ENCODE assay signal across 25 cellular contexts in genomic region chr11:8257003-8257664, GRCh38. TPM values are rescaled to one million over a fixed set of nuclear protein-coding genes. Genes with fewer than 3 reads are reported as not detected.
DNase-seq lines count a peak whose midpoint lies in the region; ATAC-seq and TF ChIP-seq lines count a peak whose summit lies in the region.
"Had no signal": no experiment of that assay in that cellular context is flagged by ENCODE, and none has a peak within 500 bp of the region (broad histone marks: within the 10 kb centered on the region; RNA-seq: fewer than 3 reads in every experiment).

No MANE protein-coding gene starts in this region.

- peaks cover 40 to 43% (median 40%) of the 10 kb centered on the region in 3 donors for H3K27me3 Mint-ChIP-seq in CD14-positive monocyte (ENCODE audit: low read depth in 3 of 3)
- H3K27me3 Mint-ChIP-seq in activated CD4-positive, alpha-beta T cell treated with anti-CD3 and anti-CD28 coated beads, Interleukin-2, amount 10 ng/mL, durations not matched to agents 24 days and 14 days, result peaks cover 22% of the 10 kb centered on the region

- no peaks in the 10 kb centered on the region for H3K36me3 Mint-ChIP-seq in CD14-positive monocyte
- H3K36me3 Mint-ChIP-seq in activated CD4-positive, alpha-beta T cell treated with anti-CD3 and anti-CD28 coated beads, Interleukin-2, amount 10 ng/mL, durations not matched to agents 24 days and 14 days (ENCODE audit: low read depth), result no peaks in the 10 kb centered on the region
- H3K36me3 Mint-ChIP-seq: activated naive CD4-positive, alpha-beta T cell treated with anti-CD3 and anti-CD28 coated beads, Interleukin-2, amount 10 ng/mL, durations not matched to agents 7 days and 5 days; naive thymus-derived CD4-positive, alpha-beta T cell; stimulated activated effector memory CD8-positive, alpha-beta T cell treated with anti-CD3 and anti-CD28 coated beads, Interleukin-12 subunit alpha, Interleukin-12 subunit beta, amount 100 ng/mL, for 72 hours had no signal

- no peak for ATAC-seq in HG02885 (IDR thresholded peaks at IDR 0.05; ENCODE audit: poor library complexity, unreplicated experiment)
- ATAC-seq: activated CD4-positive, CD25-positive, alpha-beta regulatory T cell treated with anti-CD3 and anti-CD28 coated beads, Interleukin-2, amount 50 U/mL, for 24 hours; activated CD8-positive, alpha-beta T cell treated with anti-CD3 and anti-CD28 coated beads for 36 hours; HCT116; left colon; naive thymus-derived CD4-positive, alpha-beta T cell; Panc1; stimulated activated effector memory CD8-positive, alpha-beta T cell treated with anti-CD3 and anti-CD28 coated beads, Interleukin-12 subunit alpha, Interleukin-12 subunit beta, amount 100 ng/mL, for 72 hours had no signal

- peak; percentile 19 for DNase-seq in CD14-positive monocyte (ENCODE audit: low spot score)
- peak; percentile 83 for DNase-seq in NCI-H446 treated with DMSO at 0.1 percent for 48 hours (lab: John Stamatoyannopoulos, UW)
- peak; percentile 28 to 60 for DNase-seq in hippocampal formation (lab: John Stamatoyannopoulos, UW)
- DNase-seq in putamen (ENCODE audit: low spot score), result peak; percentile 62
- DNase-seq in DMS153 (lab: John Stamatoyannopoulos, UW), result no peak
- DNase-seq in activated CD4-positive, alpha-beta T cell treated with anti-CD3 and anti-CD28 coated beads, Interleukin-2, amount 10 ng/mL, durations not matched to agents 24 days and 14 days, result no peak
- no peak for DNase-seq in AML-193 (lab: John Stamatoyannopoulos, UW)
- DNase-seq: activated CD8-positive, alpha-beta T cell treated with anti-CD3 and anti-CD28 coated beads for 36 hours; activated naive CD4-positive, alpha-beta T cell treated with anti-CD3 and anti-CD28 coated beads, Interleukin-2, amount 10 ng/mL, durations not matched to agents 7 days and 5 days; activated T-cell treated with anti-CD3 and anti-CD28 coated beads, Interleukin-2, amount 50 U/mL, for 48 hours; amniotic stem cell; cortex of kidney; endodermal cell; NCI-H2081 treated with DMSO at 0.1 percent for 48 hours; stimulated activated CD4-positive, alpha-beta T cell treated with anti-CD3 and anti-CD28 coated beads, Interleukin-2, amount 100 ng/mL, for 48 hours had no signal

- peaks cover 12% of the 10 kb centered on the region for H3K4me1 Mint-ChIP-seq in CD14-positive monocyte
- no peaks in the 10 kb centered on the region for H3K4me1 Mint-ChIP-seq in activated CD4-positive, alpha-beta T cell treated with anti-CD3 and anti-CD28 coated beads, Interleukin-2, amount 10 ng/mL, durations not matched to agents 24 days and 14 days
- H3K4me1 Mint-ChIP-seq: activated naive CD4-positive, alpha-beta T cell treated with anti-CD3 and anti-CD28 coated beads, Interleukin-2, amount 10 ng/mL, durations not matched to agents 7 days and 5 days; endodermal cell; naive thymus-derived CD4-positive, alpha-beta T cell; stimulated activated effector memory CD8-positive, alpha-beta T cell treated with anti-CD3 and anti-CD28 coated beads, Interleukin-12 subunit alpha, Interleukin-12 subunit beta, amount 100 ng/mL, for 72 hours had no signal

- TF ChIP-seq CTCF in CD14-positive monocyte (IDR thresholded peaks at IDR 0.05), result no peak

- intact Hi-C loops in CD14-positive monocyte (cut with micrococcal nuclease), result no loop called here
- intact Hi-C loops in activated CD4-positive, alpha-beta T cell treated with anti-CD3 and anti-CD28 coated beads, Interleukin-2, amount 10 ng/mL, durations not matched to agents 24 days and 14 days (cut with micrococcal nuclease), result no loop called here

- H3K27ac Mint-ChIP-seq in CD14-positive monocyte, result no peak overlapping the region
- no peak overlapping the region for H3K27ac Mint-ChIP-seq in activated CD4-positive, alpha-beta T cell treated with anti-CD3 and anti-CD28 coated beads, Interleukin-2, amount 10 ng/mL, durations not matched to agents 24 days and 14 days
- H3K27ac Mint-ChIP-seq: activated CD8-positive, alpha-beta T cell treated with anti-CD3 and anti-CD28 coated beads for 36 hours; activated naive CD4-positive, alpha-beta T cell treated with anti-CD3 and anti-CD28 coated beads, Interleukin-2, amount 10 ng/mL, durations not matched to agents 7 days and 5 days; endodermal cell; naive thymus-derived CD4-positive, alpha-beta T cell; stimulated activated effector memory CD8-positive, alpha-beta T cell treated with anti-CD3 and anti-CD28 coated beads, Interleukin-12 subunit alpha, Interleukin-12 subunit beta, amount 100 ng/mL, for 72 hours had no signal

- peaks cover 0 to 5% (median 0%) of the 10 kb centered on the region in 7 donors for H3K9me3 Mint-ChIP-seq in CD14-positive monocyte
- no peaks in the 10 kb centered on the region for H3K9me3 Mint-ChIP-seq in activated CD4-positive, alpha-beta T cell treated with anti-CD3 and anti-CD28 coated beads, Interleukin-2, amount 10 ng/mL, durations not matched to agents 24 days and 14 days
- H3K9me3 Mint-ChIP-seq: activated CD8-positive, alpha-beta T cell treated with anti-CD3 and anti-CD28 coated beads for 36 hours; activated naive CD4-positive, alpha-beta T cell treated with anti-CD3 and anti-CD28 coated beads, Interleukin-2, amount 10 ng/mL, durations not matched to agents 7 days and 5 days; endodermal cell; naive thymus-derived CD4-positive, alpha-beta T cell; stimulated activated effector memory CD8-positive, alpha-beta T cell treated with anti-CD3 and anti-CD28 coated beads, Interleukin-12 subunit alpha, Interleukin-12 subunit beta, amount 100 ng/mL, for 72 hours had no signal

- H3K4me3 Mint-ChIP-seq in CD14-positive monocyte, result no peak overlapping the region
- no peak overlapping the region for H3K4me3 Mint-ChIP-seq in activated CD4-positive, alpha-beta T cell treated with anti-CD3 and anti-CD28 coated beads, Interleukin-2, amount 10 ng/mL, durations not matched to agents 24 days and 14 days
- H3K4me3 Mint-ChIP-seq: activated CD8-positive, alpha-beta T cell treated with anti-CD3 and anti-CD28 coated beads for 36 hours; activated naive CD4-positive, alpha-beta T cell treated with anti-CD3 and anti-CD28 coated beads, Interleukin-2, amount 10 ng/mL, durations not matched to agents 7 days and 5 days; endodermal cell; naive thymus-derived CD4-positive, alpha-beta T cell; stimulated activated effector memory CD8-positive, alpha-beta T cell treated with anti-CD3 and anti-CD28 coated beads, Interleukin-12 subunit alpha, Interleukin-12 subunit beta, amount 100 ng/mL, for 72 hours had no signal

RNA-seq across cellular contexts. Expression of gene LMO1, which starts 6.5 kb away (rescaled TPM):
- polyA plus RNA-seq in CD14-positive monocyte, result not detected
- total RNA-seq in activated CD4-positive, alpha-beta T cell treated with anti-CD3 and anti-CD28 coated beads, Interleukin-2, amount 10 ng/mL, durations not matched to agents 24 days and 14 days, result not detected in 2 replicates
- total RNA-seq: activated CD8-positive, alpha-beta T cell treated with anti-CD3 and anti-CD28 coated beads for 36 hours; breast epithelium; left colon; naive thymus-derived CD4-positive, alpha-beta T cell; SK-MEL-5; T-helper 1 cell treated with Interleukin-12 subunit alpha and Interleukin-12 subunit beta and Interleukin-4 antibody, amounts not matched to agents 30 ng/mL and 1 ng/mL, for 36 hours had no signal
- polyA plus RNA-seq: naive thymus-derived CD4-positive, alpha-beta T cell had no signal

Comparison
In these comparisons a context has a peak if more than half of its experiments do, and no peak if none do; other contexts are left out.
1. DNase-seq: peak in CD14-positive monocyte (single experiment), NCI-H446 treated with DMSO at 0.1 percent for 48 hours (single experiment), hippocampal formation (2 of 2) and putamen (single experiment); none in DMS153 (single experiment), activated CD4-positive, alpha-beta T cell treated with anti-CD3 and anti-CD28 coated beads, Interleukin-2, amount 10 ng/mL, durations not matched to agents 24 days and 14 days (single experiment) and AML-193 (0 of 2).